In the genomic region with DNA sequence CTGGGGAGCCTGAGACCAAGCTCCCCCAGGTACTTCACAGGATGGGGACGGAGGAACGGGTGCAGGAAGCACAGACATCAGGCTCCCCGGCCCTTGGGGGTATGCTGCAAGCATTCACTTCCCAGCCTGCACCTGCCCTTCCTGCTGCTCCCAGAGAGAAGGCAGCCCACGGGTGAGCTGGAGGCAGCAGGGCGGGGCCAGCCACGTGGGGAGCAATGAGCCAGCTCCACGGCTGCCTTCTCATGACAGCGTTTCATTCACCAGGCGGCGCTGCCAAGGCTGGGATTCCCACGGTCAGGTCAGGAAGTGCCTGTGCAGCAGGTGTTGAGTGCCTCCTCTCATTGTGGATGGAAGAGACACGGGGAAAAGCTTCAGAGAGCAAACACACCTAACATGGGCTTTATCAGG, we compare ENCODE assay signal across 12 cellular contexts. TPM values are rescaled to one million over a fixed set of nuclear protein-coding genes. Genes with fewer than 3 reads are reported as not detected.
DNase-seq lines count a peak whose midpoint lies in the region; ATAC-seq lines count a peak whose summit lies in the region.
"Had no signal": no experiment of that assay in that cellular context is flagged by ENCODE, and none has a peak within 500 bp of the region (broad histone marks: within the 10 kb centered on the region; RNA-seq: fewer than 3 reads in every experiment).

No MANE protein-coding gene starts in this region.

- H3K27me3 Mint-ChIP-seq in natural killer cell treated with Interleukin-12 subunit alpha and Interleukin-12 subunit beta and Interleukin-15 and Interleukin-18, amount 100 ng/mL, for 72 hours, result no peaks in the 10 kb centered on the region

- peaks cover 4% of the 10 kb centered on the region for H3K36me3 Mint-ChIP-seq in natural killer cell treated with Interleukin-12 subunit alpha and Interleukin-12 subunit beta and Interleukin-15 and Interleukin-18, amount 100 ng/mL, for 72 hours

- H3K4me1 Mint-ChIP-seq in natural killer cell treated with Interleukin-12 subunit alpha and Interleukin-12 subunit beta and Interleukin-15 and Interleukin-18, amount 100 ng/mL, for 72 hours (ENCODE audit: low read depth in 2 of 2), result peaks cover 18 to 23% of the 10 kb centered on the region in 2 donors

- no peak overlapping the region for H3K4me3 Mint-ChIP-seq in natural killer cell treated with Interleukin-12 subunit alpha and Interleukin-12 subunit beta and Interleukin-15 and Interleukin-18, amount 100 ng/mL, for 72 hours

- peak; percentile 44 to 54 for DNase-seq in NCI-H526 (lab: John Stamatoyannopoulos, UW)
- DNase-seq in NCI-H526 treated with DMSO at 0.1 percent for 48 hours (lab: John Stamatoyannopoulos, UW), result no peak
- DNase-seq in NCI-H1105 (lab: John Stamatoyannopoulos, UW), result peak; percentile 16
- DNase-seq in caudate nucleus (lab: John Stamatoyannopoulos, UW), result peak in 49 of 61 donors; percentile 11 to 95 (median 67)
- peak; percentile 56 for DNase-seq in natural killer cell treated with Interleukin-12 subunit alpha and Interleukin-12 subunit beta and Interleukin-15 and Interleukin-18, amount 100 ng/mL, for 72 hours (ENCODE audit: low spot score)
- DNase-seq in NCI-H1048 (lab: John Stamatoyannopoulos, UW), result no peak
- DNase-seq in stimulated activated naive CD4-positive, alpha-beta T cell treated with Interleukin-2 at 50 U/mL for 16 hours (lab: John Stamatoyannopoulos, UW), result no peak
- DNase-seq: Karpas-422, NCI-H524 treated with DMSO at 0.1 percent for 48 hours had no signal

- H3K27ac Mint-ChIP-seq in natural killer cell treated with Interleukin-12 subunit alpha and Interleukin-12 subunit beta and Interleukin-15 and Interleukin-18, amount 100 ng/mL, for 72 hours, result no peak overlapping the region

- no peak overlapping the region for H3K27ac ChIP-seq in caudate nucleus (ENCODE audit: low read depth, low read length)
- H3K27ac ChIP-seq: cardiac muscle cell, psoas muscle had no signal

- ATAC-seq in natural killer cell treated with Interleukin-12 subunit alpha and Interleukin-12 subunit beta and Interleukin-15 and Interleukin-18, amount 100 ng/mL, for 72 hours, result no peak
- ATAC-seq in HG03108 (IDR thresholded peaks at IDR 0.05; ENCODE audit: unreplicated experiment), result no peak
- ATAC-seq: psoas muscle had no signal

- H3K9me3 Mint-ChIP-seq in natural killer cell treated with Interleukin-12 subunit alpha and Interleukin-12 subunit beta and Interleukin-15 and Interleukin-18, amount 100 ng/mL, for 72 hours, result peaks cover 1% of the 10 kb centered on the region

RNA-seq across cellular contexts. Expression of a gene that starts 14.5 kb away (rescaled TPM):
- total RNA-seq in natural killer cell treated with Interleukin-12 subunit alpha and Interleukin-12 subunit beta and Interleukin-15 and Interleukin-18, amount 100 ng/mL, for 72 hours, result 1 to 10 TPM; 3.0 to 4.5 TPM

RNA-seq across cellular contexts. Expression of a gene that starts 48.4 kb away (rescaled TPM):
- 100 to 1,000 TPM; 160 to 222 TPM for total RNA-seq in natural killer cell treated with Interleukin-12 subunit alpha and Interleukin-12 subunit beta and Interleukin-15 and Interleukin-18, amount 100 ng/mL, for 72 hours

RNA-seq across cellular contexts. Expression of a gene that starts 58.1 kb away (rescaled TPM):
- total RNA-seq in natural killer cell treated with Interleukin-12 subunit alpha and Interleukin-12 subunit beta and Interleukin-15 and Interleukin-18, amount 100 ng/mL, for 72 hours, result 1 to 10 TPM; 1.2 to 2.0 TPM

Comparison
In these comparisons a context has a peak if more than half of its experiments do, and no peak if none do; other contexts are left out.
1. DNase-seq: peak in NCI-H526 (2 of 2), NCI-H1105 (single experiment), caudate nucleus (49 of 61) and natural killer cell treated with Interleukin-12 subunit alpha and Interleukin-12 subunit beta and Interleukin-15 and Interleukin-18, amount 100 ng/mL, for 72 hours (single experiment); none in NCI-H526 treated with DMSO at 0.1 percent for 48 hours (single experiment), NCI-H1048 (single experiment) and stimulated activated naive CD4-positive, alpha-beta T cell treated with Interleukin-2 at 50 U/mL for 16 hours (single experiment).